Comparison of ENCODE assay signal across 8 cellular contexts in the genomic region with DNA sequence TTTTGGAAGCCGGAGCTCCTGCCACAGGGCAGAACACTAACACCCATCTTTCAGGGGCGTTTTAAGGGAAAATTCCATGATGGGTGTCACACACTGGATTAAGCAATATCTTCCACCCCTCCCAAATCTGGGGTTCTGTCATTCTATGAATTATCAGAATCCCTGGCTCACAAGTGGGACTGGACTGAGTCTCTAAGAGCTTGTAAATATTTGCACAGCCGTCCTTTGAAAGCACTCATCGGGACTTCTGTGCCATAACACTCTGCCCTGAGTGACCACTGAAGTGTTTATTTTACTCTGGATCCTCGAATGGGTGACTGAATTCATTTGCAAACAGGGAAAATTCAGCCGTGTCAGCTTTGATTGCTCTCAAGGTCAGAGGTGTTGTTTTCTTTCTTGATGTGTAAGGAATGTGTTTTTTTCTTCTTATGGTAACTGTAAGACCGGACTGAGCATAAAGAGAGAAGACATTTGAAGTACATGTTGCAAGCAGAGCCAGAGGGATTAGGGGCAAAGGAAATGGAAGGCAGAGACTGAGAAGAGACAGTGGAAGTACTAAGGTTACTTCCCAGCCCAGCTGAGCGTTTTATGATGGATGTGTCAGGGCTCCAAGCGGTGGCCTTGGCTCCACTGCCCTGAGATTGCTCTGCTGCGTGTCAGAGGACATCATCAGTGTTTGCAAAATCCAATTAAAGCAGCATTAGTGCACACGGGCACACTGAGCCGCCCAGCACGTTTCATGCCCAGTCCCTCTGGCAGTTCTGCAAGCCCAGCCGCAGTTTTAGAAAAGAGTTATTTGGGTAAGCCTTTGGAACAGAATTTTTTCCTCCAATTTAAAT. TPM values are rescaled to one million over a fixed set of nuclear protein-coding genes. Genes with fewer than 3 reads are reported as not detected.
DNase-seq lines count a peak whose midpoint lies in the region; ATAC-seq and TF ChIP-seq lines count a peak whose summit lies in the region.
"Had no signal": no experiment of that assay in that cellular context is flagged by ENCODE, and none has a peak within 500 bp of the region (broad histone marks: within the 10 kb centered on the region; RNA-seq: fewer than 3 reads in every experiment).

No MANE protein-coding gene starts in this region.

- H3K9me3 ChIP-seq in SJSA1 (replicated peaks) (no peaks in the 10 kb centered on the region), thoracic aorta (no peaks in the 10 kb centered on the region)
- no peaks in the 10 kb centered on the region for H3K9me3 ChIP-seq in CD8-positive, alpha-beta memory T cell (ENCODE audit: low read length)

- TF ChIP-seq CTCF in LNCaP clone FGC (IDR thresholded peaks at IDR 0.05; ENCODE audit: control insufficient read depth, extremely low read depth, insufficient read depth) (no peak), thoracic aorta (IDR thresholded peaks at IDR 0.05) (no peak)

- peaks cover 0 to 8% (median 0%) of the 10 kb centered on the region in 3 donors for H3K4me1 Mint-ChIP-seq in CD8-positive, alpha-beta memory T cell

- no peaks in the 10 kb centered on the region for H3K27me3 ChIP-seq in SJSA1 (replicated peaks)
- no peaks in the 10 kb centered on the region for H3K27me3 ChIP-seq in thoracic aorta (replicated peaks; ENCODE audit: insufficient read depth)
- H3K27me3 ChIP-seq in CD8-positive, alpha-beta memory T cell (ENCODE audit: insufficient read depth, low read length, poor library complexity, severe bottlenecking) = no peaks in the 10 kb centered on the region

- peak overlapping the region; percentile 38 for H3K27ac ChIP-seq in SJSA1
- H3K27ac ChIP-seq in thoracic aorta = no peak overlapping the region
- H3K27ac ChIP-seq in CD8-positive, alpha-beta memory T cell (ENCODE audit: low read depth, low read length) = no peak overlapping the region

- ATAC-seq in thoracic aorta (ENCODE audit: insufficient number of reproducible peaks, low FRiP score, low read depth) (no peak), HG02981 (IDR thresholded peaks at IDR 0.05; ENCODE audit: unreplicated experiment) (no peak)

- peak overlapping the region in 1 of 8 donors; percentile 6 for H3K27ac Mint-ChIP-seq in CD8-positive, alpha-beta memory T cell

- H3K36me3 Mint-ChIP-seq in CD8-positive, alpha-beta memory T cell = peaks cover 0 to 11% (median 0%) of the 10 kb centered on the region in 3 donors

- H3K9me3 Mint-ChIP-seq in CD8-positive, alpha-beta memory T cell = peaks cover 0 to 4% (median 0%) of the 10 kb centered on the region in 5 donors

- no peaks in the 10 kb centered on the region for H3K36me3 ChIP-seq in SJSA1
- H3K36me3 ChIP-seq in thoracic aorta = no peaks in the 10 kb centered on the region
- H3K36me3 ChIP-seq in CD8-positive, alpha-beta memory T cell (ENCODE audit: insufficient read depth, low read length) = no peaks in the 10 kb centered on the region

- H3K4me3 Mint-ChIP-seq in CD8-positive, alpha-beta memory T cell = no peak overlapping the region

- DNase-seq in LNCaP clone FGC (ENCODE audit: low read depth) (peak; percentile 48), SJSA1 (ENCODE audit: low read depth in 1 of 2, low spot score in 2 of 2) (peak; percentile 57 to 85), left kidney (ENCODE audit: low read depth, low spot score) (peak; percentile 70), thoracic aorta (ENCODE audit: low spot score) (no peak), SW 1271 (lab: John Stamatoyannopoulos, UW) (no peak)
- DNase-seq in CD8-positive, alpha-beta memory T cell = no peak
- DNase-seq: T1000 had no signal

- peaks cover 3 to 45% of the 10 kb centered on the region in 2 donors for H3K27me3 Mint-ChIP-seq in CD8-positive, alpha-beta memory T cell

- CTCF ChIA-PET in CD8-positive, alpha-beta memory T cell (lab: Charles Lee) = no interaction called here

- POLR2A ChIA-PET in CD8-positive, alpha-beta memory T cell (lab: Charles Lee) = no interaction called here

- peaks cover 86% of the 10 kb centered on the region for H3K4me1 ChIP-seq in SJSA1 (replicated peaks)
- peaks cover 5 to 9% of the 10 kb centered on the region in 2 donors for H3K4me1 ChIP-seq in thoracic aorta (ENCODE audit: control insufficient read depth in 1 of 2, low read depth in 2 of 2)
- peaks cover 4% of the 10 kb centered on the region for H3K4me1 ChIP-seq in CD8-positive, alpha-beta memory T cell (ENCODE audit: insufficient read depth, low read length)

- H3K4me3 ChIP-seq in LNCaP clone FGC (ENCODE audit: low read depth, low read length) (peak overlapping the region; percentile 12), SJSA1 (no peak overlapping the region), thoracic aorta (peak overlapping the region; percentile 2)
- H3K4me3 ChIP-seq in CD8-positive, alpha-beta memory T cell (ENCODE audit: low read length) = no peak overlapping the region

RNA-seq across cellular contexts. Expression of a gene that starts 17.7 kb away (rescaled TPM):
- 77.6 and 87.4 TPM in 2 replicates for total RNA-seq in SJSA1 (2014; rRNA removed; shearing (Covaris generic))
- 100 to 1,000 TPM in 1 of 2 donors, 10 to 100 TPM in 1; 31.7 to 105 TPM for total RNA-seq in thoracic aorta
- total RNA-seq in CD8-positive, alpha-beta memory T cell = 100 to 1,000 TPM; 147 to 156 TPM
- 21.9 TPM for polyA plus RNA-seq in CD8-positive, alpha-beta memory T cell

RNA-seq across cellular contexts. Expression of a gene that starts 39.0 kb away (rescaled TPM):
- total RNA-seq in SJSA1 (2014; rRNA removed; shearing (Covaris generic)) = 37.8 and 47.7 TPM in 2 replicates
- total RNA-seq in thoracic aorta = 10 to 100 TPM; 42.2 to 70.6 TPM
- total RNA-seq in CD8-positive, alpha-beta memory T cell = 100 to 1,000 TPM; 121 to 128 TPM
- 30.6 TPM for polyA plus RNA-seq in CD8-positive, alpha-beta memory T cell

RNA-seq across cellular contexts. Expression of a gene that starts 55.1 kb away (rescaled TPM):
- not detected in 2 replicates for total RNA-seq in SJSA1 (2014; rRNA removed; shearing (Covaris generic))
- total RNA-seq in thoracic aorta = not detected
- total RNA-seq in CD8-positive, alpha-beta memory T cell = not detected
- not detected for polyA plus RNA-seq in CD8-positive, alpha-beta memory T cell

Comparison
In these comparisons a context has a peak if more than half of its experiments do, and no peak if none do; other contexts are left out.
1. DNase-seq: peak in LNCaP clone FGC (single experiment), SJSA1 (2 of 2) and left kidney (single experiment); none in thoracic aorta (single experiment), CD8-positive, alpha-beta memory T cell (0 of 5) and SW 1271 (0 of 2).
2. H3K4me3 ChIP-seq: peak in LNCaP clone FGC (single experiment) and thoracic aorta (single experiment); none in SJSA1 (single experiment) and CD8-positive, alpha-beta memory T cell (single experiment).